ENCODE assay signal across 19 cellular contexts in genomic region chr16:31706318-31706717, GRCh38.
"Had no signal": no experiment of that assay in that cellular context is flagged by ENCODE, and none has a peak within 500 bp of the region (broad histone marks: within the 10 kb centered on the region; RNA-seq: fewer than 3 reads in every experiment).

No MANE protein-coding gene starts in this region.

- H3K4me2 ChIP-seq: smooth muscle cell had no signal

- H3K27me3 Mint-ChIP-seq: naive thymus-derived CD8-positive, alpha-beta T cell; stimulated activated naive B cell treated with anti-CD40 and anti-IgM and Interleukin-4, amounts not matched to agents 10 μg/mL and 1 μg/mL and 100 μg/mL, for 72 hours had no signal

- H3K27ac Mint-ChIP-seq: stimulated activated naive B cell treated with anti-CD40 and anti-IgM and Interleukin-4, amounts not matched to agents 10 μg/mL and 1 μg/mL and 100 μg/mL, for 72 hours had no signal

- H3K27me3 ChIP-seq: gastrocnemius medialis, ovary, stomach, transverse colon had no signal

- ATAC-seq: esophagus mucosa; gastrocnemius medialis; heart right ventricle; mucosa of descending colon; naive thymus-derived CD8-positive, alpha-beta T cell; right cardiac atrium; stimulated activated naive B cell treated with anti-CD40 and anti-IgM and Interleukin-4, amounts not matched to agents 10 μg/mL and 1 μg/mL and 100 μg/mL, for 72 hours had no signal

- H3K9me3 ChIP-seq: gastrocnemius medialis, heart right ventricle, mucosa of descending colon, ovary, stomach, thoracic aorta, transverse colon had no signal

- H3K36me3 ChIP-seq: ovary had no signal

- H3K4me3 Mint-ChIP-seq: naive thymus-derived CD8-positive, alpha-beta T cell; stimulated activated naive B cell treated with anti-CD40 and anti-IgM and Interleukin-4, amounts not matched to agents 10 μg/mL and 1 μg/mL and 100 μg/mL, for 72 hours had no signal

- H3K27ac ChIP-seq: gastrocnemius medialis, heart right ventricle, ovary, stomach, thoracic aorta, transverse colon had no signal

- H3K9me3 Mint-ChIP-seq: naive thymus-derived CD8-positive, alpha-beta T cell had no signal

- H3K4me3 ChIP-seq: gastrocnemius medialis, heart right ventricle, mucosa of descending colon, ovary, smooth muscle cell, stomach, thoracic aorta, transverse colon had no signal

- DNase-seq: cortex of kidney; effector memory CD4-positive, alpha-beta T cell; gastrocnemius medialis; heart right ventricle; hypothalamus; kidney glomerular epithelial cell; mucosa of descending colon; naive thymus-derived CD8-positive, alpha-beta T cell; ovary; right cardiac atrium; stimulated activated CD4-positive, alpha-beta T cell treated with anti-CD3 and anti-CD28 coated beads, Interleukin-1b, Interleukin-23, amount 100 ng/mL, for 48 hours; stimulated activated CD4-positive, alpha-beta T cell treated with anti-CD3 and anti-CD28 coated beads, Interleukin-4, amount 100 ng/mL, for 24 hours; stimulated activated naive B cell treated with anti-CD40 and anti-IgM and Interleukin-4, amounts not matched to agents 10 μg/mL and 1 μg/mL and 100 μg/mL, for 72 hours; stomach; substantia nigra; transverse colon had no signal
